Comparison of ENCODE assay signal across 11 cellular contexts in the genomic region with DNA sequence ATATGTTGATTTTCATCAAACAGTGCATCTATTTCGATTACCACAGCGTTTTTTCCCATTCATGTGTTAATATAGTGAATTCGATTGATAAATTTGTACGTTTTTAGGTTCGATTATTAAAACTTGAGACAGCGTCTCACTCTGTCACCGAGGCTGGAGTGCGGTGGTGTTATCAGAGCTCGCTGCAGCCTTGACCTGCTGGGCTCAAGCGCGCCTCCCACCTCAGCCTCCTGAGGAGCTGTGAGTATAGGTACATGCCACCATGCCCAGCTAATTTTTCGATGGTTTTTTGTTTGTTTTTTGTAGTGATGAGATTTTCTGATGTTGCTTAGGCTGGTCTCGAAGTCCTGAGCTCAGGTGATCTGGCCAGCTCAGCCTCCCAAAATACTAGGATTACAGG. TPM values are rescaled to one million over a fixed set of nuclear protein-coding genes. Genes with fewer than 3 reads are reported as not detected.
"Had no signal": no experiment of that assay in that cellular context is flagged by ENCODE, and none has a peak within 500 bp of the region (broad histone marks: within the 10 kb centered on the region; RNA-seq: fewer than 3 reads in every experiment).

No MANE protein-coding gene starts in this region.

RNA-seq across cellular contexts. Expression of a gene that starts 1.0 kb away (rescaled TPM):
- total RNA-seq: activated B cell treated with CpG ODN at 0.5 μM for 24 hours; activated CD4-positive, alpha-beta memory T cell treated with anti-CD3 and anti-CD28 coated beads for 36 hours; activated CD4-positive, alpha-beta T cell treated with anti-CD3 and anti-CD28 coated beads, Interleukin-2, amount 10 ng/mL, durations not matched to agents 24 days and 14 days; activated CD8-positive, alpha-beta memory T cell treated with anti-CD3 and anti-CD28 coated beads for 36 hours; activated CD8-positive, alpha-beta T cell treated with anti-CD3 and anti-CD28 coated beads for 36 hours; activated naive CD8-positive, alpha-beta T cell treated with anti-CD3 and anti-CD28 coated beads, Interleukin-2, amount 10 ng/mL, durations not matched to agents 7 days and 5 days; activated T-helper 2 cell treated with anti-CD3 and anti-CD28 coated beads, Interferon-gamma antibody, Interleukin-2, Interleukin-4, amounts not matched to agents 10 μg/mL and 5 μg/mL and 100 μg/mL, durations not matched to agents 14 hours and 24 hours and 36 hours; ascending aorta; bronchial epithelial cell; cardiac muscle cell had no signal
- polyA plus RNA-seq: adipose tissue, cardiac muscle cell had no signal

RNA-seq across cellular contexts. Expression of a gene that starts 8.5 kb away (rescaled TPM):
- total RNA-seq: activated B cell treated with CpG ODN at 0.5 μM for 24 hours; activated CD4-positive, alpha-beta memory T cell treated with anti-CD3 and anti-CD28 coated beads for 36 hours; activated CD4-positive, alpha-beta T cell treated with anti-CD3 and anti-CD28 coated beads, Interleukin-2, amount 10 ng/mL, durations not matched to agents 24 days and 14 days; activated CD8-positive, alpha-beta memory T cell treated with anti-CD3 and anti-CD28 coated beads for 36 hours; activated CD8-positive, alpha-beta T cell treated with anti-CD3 and anti-CD28 coated beads for 36 hours; activated naive CD8-positive, alpha-beta T cell treated with anti-CD3 and anti-CD28 coated beads, Interleukin-2, amount 10 ng/mL, durations not matched to agents 7 days and 5 days; activated T-helper 2 cell treated with anti-CD3 and anti-CD28 coated beads, Interferon-gamma antibody, Interleukin-2, Interleukin-4, amounts not matched to agents 10 μg/mL and 5 μg/mL and 100 μg/mL, durations not matched to agents 14 hours and 24 hours and 36 hours; ascending aorta; bronchial epithelial cell; cardiac muscle cell had no signal
- polyA plus RNA-seq: adipose tissue, cardiac muscle cell had no signal

RNA-seq across cellular contexts. Expression of a gene that starts 10.6 kb away (rescaled TPM):
- total RNA-seq: activated B cell treated with CpG ODN at 0.5 μM for 24 hours; activated CD4-positive, alpha-beta memory T cell treated with anti-CD3 and anti-CD28 coated beads for 36 hours; activated CD4-positive, alpha-beta T cell treated with anti-CD3 and anti-CD28 coated beads, Interleukin-2, amount 10 ng/mL, durations not matched to agents 24 days and 14 days; activated CD8-positive, alpha-beta memory T cell treated with anti-CD3 and anti-CD28 coated beads for 36 hours; activated CD8-positive, alpha-beta T cell treated with anti-CD3 and anti-CD28 coated beads for 36 hours; activated naive CD8-positive, alpha-beta T cell treated with anti-CD3 and anti-CD28 coated beads, Interleukin-2, amount 10 ng/mL, durations not matched to agents 7 days and 5 days; activated T-helper 2 cell treated with anti-CD3 and anti-CD28 coated beads, Interferon-gamma antibody, Interleukin-2, Interleukin-4, amounts not matched to agents 10 μg/mL and 5 μg/mL and 100 μg/mL, durations not matched to agents 14 hours and 24 hours and 36 hours; ascending aorta; bronchial epithelial cell; cardiac muscle cell had no signal
- polyA plus RNA-seq: adipose tissue, cardiac muscle cell had no signal

RNA-seq across cellular contexts. Expression of a gene that starts 18.1 kb away (rescaled TPM):
- total RNA-seq: activated B cell treated with CpG ODN at 0.5 μM for 24 hours; activated CD4-positive, alpha-beta memory T cell treated with anti-CD3 and anti-CD28 coated beads for 36 hours; activated CD4-positive, alpha-beta T cell treated with anti-CD3 and anti-CD28 coated beads, Interleukin-2, amount 10 ng/mL, durations not matched to agents 24 days and 14 days; activated CD8-positive, alpha-beta memory T cell treated with anti-CD3 and anti-CD28 coated beads for 36 hours; activated CD8-positive, alpha-beta T cell treated with anti-CD3 and anti-CD28 coated beads for 36 hours; activated naive CD8-positive, alpha-beta T cell treated with anti-CD3 and anti-CD28 coated beads, Interleukin-2, amount 10 ng/mL, durations not matched to agents 7 days and 5 days; activated T-helper 2 cell treated with anti-CD3 and anti-CD28 coated beads, Interferon-gamma antibody, Interleukin-2, Interleukin-4, amounts not matched to agents 10 μg/mL and 5 μg/mL and 100 μg/mL, durations not matched to agents 14 hours and 24 hours and 36 hours; ascending aorta; bronchial epithelial cell; cardiac muscle cell had no signal
- polyA plus RNA-seq: adipose tissue, cardiac muscle cell had no signal

RNA-seq across cellular contexts. Expression of a gene that starts 20.1 kb away (rescaled TPM):
- total RNA-seq: activated B cell treated with CpG ODN at 0.5 μM for 24 hours; activated CD4-positive, alpha-beta memory T cell treated with anti-CD3 and anti-CD28 coated beads for 36 hours; activated CD4-positive, alpha-beta T cell treated with anti-CD3 and anti-CD28 coated beads, Interleukin-2, amount 10 ng/mL, durations not matched to agents 24 days and 14 days; activated CD8-positive, alpha-beta memory T cell treated with anti-CD3 and anti-CD28 coated beads for 36 hours; activated CD8-positive, alpha-beta T cell treated with anti-CD3 and anti-CD28 coated beads for 36 hours; activated naive CD8-positive, alpha-beta T cell treated with anti-CD3 and anti-CD28 coated beads, Interleukin-2, amount 10 ng/mL, durations not matched to agents 7 days and 5 days; activated T-helper 2 cell treated with anti-CD3 and anti-CD28 coated beads, Interferon-gamma antibody, Interleukin-2, Interleukin-4, amounts not matched to agents 10 μg/mL and 5 μg/mL and 100 μg/mL, durations not matched to agents 14 hours and 24 hours and 36 hours; ascending aorta; bronchial epithelial cell; cardiac muscle cell had no signal
- polyA plus RNA-seq: adipose tissue, cardiac muscle cell had no signal
